Comparison of ENCODE assay signal across 15 cellular contexts in the genomic region with DNA sequence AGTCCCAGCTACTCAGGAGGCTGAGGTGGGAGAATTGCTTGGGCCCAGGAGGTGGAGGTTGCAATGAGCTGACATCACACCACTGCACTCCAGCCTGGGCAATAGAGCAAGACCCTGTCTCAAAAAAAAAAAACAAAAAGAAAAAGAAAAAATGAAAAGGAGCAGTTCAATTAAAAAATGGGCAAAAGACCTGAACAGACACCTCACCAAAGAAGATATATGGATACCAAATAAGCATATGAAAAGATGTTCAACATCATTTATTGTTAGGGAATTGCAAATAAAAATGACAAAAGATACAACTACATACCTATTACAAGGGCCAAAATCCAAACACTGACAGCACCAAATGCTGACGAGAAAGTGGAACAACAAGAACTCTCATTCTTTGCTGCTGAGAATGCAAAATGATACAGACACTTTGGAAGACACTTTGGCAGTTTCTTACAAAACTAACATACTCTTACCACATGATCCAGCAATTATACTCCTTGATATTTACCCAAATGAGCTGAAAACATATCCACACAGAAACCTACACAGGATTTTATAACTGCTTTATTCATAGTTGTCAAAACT. TPM values are rescaled to one million over a fixed set of nuclear protein-coding genes. Genes with fewer than 3 reads are reported as not detected.
DNase-seq lines count a peak whose midpoint lies in the region; ATAC-seq and TF ChIP-seq lines count a peak whose summit lies in the region.
"Had no signal": no experiment of that assay in that cellular context is flagged by ENCODE, and none has a peak within 500 bp of the region (broad histone marks: within the 10 kb centered on the region; RNA-seq: fewer than 3 reads in every experiment).

No MANE protein-coding gene starts in this region.

- no peaks in the 10 kb centered on the region for H3K27me3 ChIP-seq in CD4-positive, alpha-beta T cell (ENCODE audit: control insufficient read depth, insufficient read depth, low read length)
- H3K27me3 ChIP-seq in naive thymus-derived CD4-positive, alpha-beta T cell (ENCODE audit: control insufficient read depth in 2 of 2, insufficient read depth in 2 of 2, low read length in 2 of 2) = no peaks in the 10 kb centered on the region

- POLR2A ChIA-PET in activated CD4-positive, alpha-beta T cell treated with anti-CD3 and anti-CD28 coated beads for 36 hours (lab: Charles Lee) = no interaction called here
- POLR2A ChIA-PET in activated CD4-positive, alpha-beta T cell treated with anti-CD3 and anti-CD28 coated beads, Interleukin-2, amount 10 ng/mL, durations not matched to agents 7 days and 5 days (lab: Charles Lee) = interaction anchor here (0.8 kb wide), 1 partner anchor 13 kb away, joined by 3 read pairs; no protein-coding TSS in a partner anchor
- POLR2A ChIA-PET in CD4-positive, alpha-beta T cell (lab: Charles Lee) = interaction anchor here (8.6 kb wide), 1 partner anchor 9 kb away, joined by 519 read pairs; no protein-coding TSS in a partner anchor
- POLR2A ChIA-PET in naive thymus-derived CD4-positive, alpha-beta T cell (lab: Charles Lee) = interaction anchor here (1.0 to 13.9 kb wide), 2 partner anchors 9 to 54 kb away, joined by 3 to 502 read pairs; no protein-coding TSS in a partner anchor

- peaks cover 75% of the 10 kb centered on the region for H3K4me1 Mint-ChIP-seq in activated CD4-positive, alpha-beta T cell treated with anti-CD3 and anti-CD28 coated beads for 36 hours
- H3K4me1 Mint-ChIP-seq in activated CD4-positive, alpha-beta T cell treated with anti-CD3 and anti-CD28 coated beads, Interleukin-2, amount 10 ng/mL, durations not matched to agents 7 days and 5 days = peaks cover 66% of the 10 kb centered on the region
- H3K4me1 Mint-ChIP-seq in CD4-positive, alpha-beta T cell (ENCODE audit: low read depth) = peaks cover 68% of the 10 kb centered on the region
- peaks cover 72% of the 10 kb centered on the region for H3K4me1 Mint-ChIP-seq in activated T-helper 1 cell treated with anti-CD3 and anti-CD28 coated beads, Interleukin-12 subunit alpha, Interleukin-12 subunit beta, Interleukin-2, Interleukin-4 antibody, amounts not matched to agents 30 ng/mL and 10 ng/mL and 1 ng/mL, durations not matched to agents 14 hours and 24 hours and 36 hours (ENCODE audit: low read depth)
- peaks cover 42 to 80% (median 72%) of the 10 kb centered on the region in 7 donors for H3K4me1 Mint-ChIP-seq in naive thymus-derived CD4-positive, alpha-beta T cell

- H3K4me3 ChIP-seq in naive thymus-derived CD4-positive, alpha-beta T cell (ENCODE audit: low read length) = no peak overlapping the region

- ATAC-seq in activated CD4-positive, alpha-beta T cell treated with anti-CD3 and anti-CD28 coated beads for 36 hours = no peak
- ATAC-seq in CD4-positive, alpha-beta T cell (ENCODE audit: poor library complexity) = no peak
- ATAC-seq in naive thymus-derived CD4-positive, alpha-beta T cell = no peak

- CTCF ChIA-PET in activated CD4-positive, alpha-beta T cell treated with anti-CD3 and anti-CD28 coated beads for 36 hours (lab: Charles Lee) = interaction anchor here (3.5 kb wide), 1 partner anchor 20 kb away, joined by 13 read pairs; no protein-coding TSS in a partner anchor
- CTCF ChIA-PET in activated CD4-positive, alpha-beta T cell treated with anti-CD3 and anti-CD28 coated beads, Interleukin-2, amount 10 ng/mL, durations not matched to agents 7 days and 5 days (lab: Charles Lee) = interaction anchor here (2.3 kb wide), 1 partner anchor 20 kb away, joined by 9 read pairs; no protein-coding TSS in a partner anchor
- CTCF ChIA-PET in CD4-positive, alpha-beta T cell (lab: Charles Lee) = no interaction called here
- CTCF ChIA-PET in naive thymus-derived CD4-positive, alpha-beta T cell (lab: Charles Lee) = interaction anchor here (0.6 kb wide), 1 partner anchor 20 kb away, joined by 3 read pairs; no protein-coding TSS in a partner anchor

- DNase-seq in activated CD4-positive, alpha-beta T cell treated with anti-CD3 and anti-CD28 coated beads for 36 hours = no peak
- no peak for DNase-seq in activated CD4-positive, alpha-beta T cell treated with anti-CD3 and anti-CD28 coated beads, Interleukin-2, amount 10 ng/mL, durations not matched to agents 7 days and 5 days
- no peak for DNase-seq in CD4-positive, alpha-beta T cell
- no peak for DNase-seq in activated T-helper 1 cell treated with anti-CD3 and anti-CD28 coated beads, Interleukin-12 subunit alpha, Interleukin-12 subunit beta, Interleukin-2, Interleukin-4 antibody, amounts not matched to agents 30 ng/mL and 10 ng/mL and 1 ng/mL, durations not matched to agents 14 hours and 24 hours and 36 hours (ENCODE audit: low spot score)
- DNase-seq in naive thymus-derived CD4-positive, alpha-beta T cell = no peak
- DNase-seq in COLO829 (ENCODE audit: low spot score) (no peak), GM10266 (ENCODE audit: extremely low spot score) (no peak), HPDE6-E6E7 (ENCODE audit: extremely low spot score) (no peak)
- DNase-seq: GOT3, NCI-H1092 treated with DMSO at 0.1 percent for 48 hours, NCI-H1694, NCI-H2107 had no signal

- peaks cover 12% of the 10 kb centered on the region for H3K9me3 Mint-ChIP-seq in activated CD4-positive, alpha-beta T cell treated with anti-CD3 and anti-CD28 coated beads for 36 hours (ENCODE audit: low read depth)
- peaks cover 14% of the 10 kb centered on the region for H3K9me3 Mint-ChIP-seq in activated CD4-positive, alpha-beta T cell treated with anti-CD3 and anti-CD28 coated beads, Interleukin-2, amount 10 ng/mL, durations not matched to agents 7 days and 5 days
- no peaks in the 10 kb centered on the region for H3K9me3 Mint-ChIP-seq in CD4-positive, alpha-beta T cell
- H3K9me3 Mint-ChIP-seq in activated T-helper 1 cell treated with anti-CD3 and anti-CD28 coated beads, Interleukin-12 subunit alpha, Interleukin-12 subunit beta, Interleukin-2, Interleukin-4 antibody, amounts not matched to agents 30 ng/mL and 10 ng/mL and 1 ng/mL, durations not matched to agents 14 hours and 24 hours and 36 hours = peaks cover 22% of the 10 kb centered on the region
- peaks cover 0 to 19% (median 5%) of the 10 kb centered on the region in 11 donors for H3K9me3 Mint-ChIP-seq in naive thymus-derived CD4-positive, alpha-beta T cell

- H3K4me3 Mint-ChIP-seq in activated CD4-positive, alpha-beta T cell treated with anti-CD3 and anti-CD28 coated beads for 36 hours = no peak overlapping the region
- H3K4me3 Mint-ChIP-seq in activated CD4-positive, alpha-beta T cell treated with anti-CD3 and anti-CD28 coated beads, Interleukin-2, amount 10 ng/mL, durations not matched to agents 7 days and 5 days = no peak overlapping the region
- no peak overlapping the region for H3K4me3 Mint-ChIP-seq in CD4-positive, alpha-beta T cell
- no peak overlapping the region for H3K4me3 Mint-ChIP-seq in activated T-helper 1 cell treated with anti-CD3 and anti-CD28 coated beads, Interleukin-12 subunit alpha, Interleukin-12 subunit beta, Interleukin-2, Interleukin-4 antibody, amounts not matched to agents 30 ng/mL and 10 ng/mL and 1 ng/mL, durations not matched to agents 14 hours and 24 hours and 36 hours
- peak overlapping the region in 4 of 10 donors; percentile 43 to 74 (median 56) for H3K4me3 Mint-ChIP-seq in naive thymus-derived CD4-positive, alpha-beta T cell

- no peaks in the 10 kb centered on the region for H3K9me3 ChIP-seq in CD4-positive, alpha-beta T cell (ENCODE audit: control insufficient read depth, low read length)
- H3K9me3 ChIP-seq in naive thymus-derived CD4-positive, alpha-beta T cell (ENCODE audit: control insufficient read depth in 2 of 3, low read length in 3 of 3) = peaks cover 0 to 7% (median 0%) of the 10 kb centered on the region in 3 experiments

- H3K27ac ChIP-seq in CD4-positive, alpha-beta T cell (ENCODE audit: low read depth, low read length) = no peak overlapping the region
- H3K27ac ChIP-seq in naive thymus-derived CD4-positive, alpha-beta T cell (ENCODE audit: low read depth, low read length) = no peak overlapping the region
- H3K27ac ChIP-seq: C4-2B, HL-60, KMS-11 had no signal

- peak overlapping the region; percentile 22 for H3K27ac Mint-ChIP-seq in activated CD4-positive, alpha-beta T cell treated with anti-CD3 and anti-CD28 coated beads for 36 hours
- no peak overlapping the region for H3K27ac Mint-ChIP-seq in activated CD4-positive, alpha-beta T cell treated with anti-CD3 and anti-CD28 coated beads, Interleukin-2, amount 10 ng/mL, durations not matched to agents 7 days and 5 days
- peak overlapping the region; percentile 53 for H3K27ac Mint-ChIP-seq in CD4-positive, alpha-beta T cell
- peak overlapping the region; percentile 3 for H3K27ac Mint-ChIP-seq in activated T-helper 1 cell treated with anti-CD3 and anti-CD28 coated beads, Interleukin-12 subunit alpha, Interleukin-12 subunit beta, Interleukin-2, Interleukin-4 antibody, amounts not matched to agents 30 ng/mL and 10 ng/mL and 1 ng/mL, durations not matched to agents 14 hours and 24 hours and 36 hours
- H3K27ac Mint-ChIP-seq in naive thymus-derived CD4-positive, alpha-beta T cell = peak overlapping the region in 6 of 9 donors; percentile 62 to 100 (median 86)

- H3K4me1 ChIP-seq in naive thymus-derived CD4-positive, alpha-beta T cell (ENCODE audit: control insufficient read depth in 2 of 2, insufficient read depth in 2 of 2, low read length in 2 of 2) = peaks cover 41 to 44% of the 10 kb centered on the region in 2 donors

- H3K36me3 ChIP-seq in naive thymus-derived CD4-positive, alpha-beta T cell (ENCODE audit: control insufficient read depth in 2 of 3, insufficient read depth in 3 of 3, low read length in 3 of 3) = peaks cover 0 to 13% (median 6%) of the 10 kb centered on the region in 3 experiments

- H3K36me3 Mint-ChIP-seq in activated CD4-positive, alpha-beta T cell treated with anti-CD3 and anti-CD28 coated beads for 36 hours (ENCODE audit: low read depth) = peaks cover 38% of the 10 kb centered on the region
- H3K36me3 Mint-ChIP-seq in activated CD4-positive, alpha-beta T cell treated with anti-CD3 and anti-CD28 coated beads, Interleukin-2, amount 10 ng/mL, durations not matched to agents 7 days and 5 days (ENCODE audit: low read depth) = peaks cover 70% of the 10 kb centered on the region
- peaks cover 55% of the 10 kb centered on the region for H3K36me3 Mint-ChIP-seq in CD4-positive, alpha-beta T cell (ENCODE audit: low read depth)
- H3K36me3 Mint-ChIP-seq in activated T-helper 1 cell treated with anti-CD3 and anti-CD28 coated beads, Interleukin-12 subunit alpha, Interleukin-12 subunit beta, Interleukin-2, Interleukin-4 antibody, amounts not matched to agents 30 ng/mL and 10 ng/mL and 1 ng/mL, durations not matched to agents 14 hours and 24 hours and 36 hours (ENCODE audit: low read depth) = peaks cover 53% of the 10 kb centered on the region
- H3K36me3 Mint-ChIP-seq in naive thymus-derived CD4-positive, alpha-beta T cell = peaks cover 8 to 69% (median 33%) of the 10 kb centered on the region in 5 donors

- no peaks in the 10 kb centered on the region for H3K27me3 Mint-ChIP-seq in activated CD4-positive, alpha-beta T cell treated with anti-CD3 and anti-CD28 coated beads for 36 hours
- H3K27me3 Mint-ChIP-seq in activated CD4-positive, alpha-beta T cell treated with anti-CD3 and anti-CD28 coated beads, Interleukin-2, amount 10 ng/mL, durations not matched to agents 7 days and 5 days = no peaks in the 10 kb centered on the region
- no peaks in the 10 kb centered on the region for H3K27me3 Mint-ChIP-seq in CD4-positive, alpha-beta T cell
- H3K27me3 Mint-ChIP-seq in activated T-helper 1 cell treated with anti-CD3 and anti-CD28 coated beads, Interleukin-12 subunit alpha, Interleukin-12 subunit beta, Interleukin-2, Interleukin-4 antibody, amounts not matched to agents 30 ng/mL and 10 ng/mL and 1 ng/mL, durations not matched to agents 14 hours and 24 hours and 36 hours (ENCODE audit: insufficient read depth) = peaks cover 4% of the 10 kb centered on the region
- H3K27me3 Mint-ChIP-seq in naive thymus-derived CD4-positive, alpha-beta T cell = peaks cover 0 to 6% (median 0%) of the 10 kb centered on the region in 5 donors

- TF ChIP-seq CTCF in CD4-positive, alpha-beta T cell (IDR thresholded peaks at IDR 0.05) = no peak
- no peak for TF ChIP-seq CTCF in GM10266 (IDR thresholded peaks at IDR 0.05; ENCODE audit: control insufficient read depth, insufficient read depth, low read depth, missing control alignments)

- intact Hi-C loops in activated CD4-positive, alpha-beta T cell treated with anti-CD3 and anti-CD28 coated beads for 36 hours (cut with DNase I, micrococcal nuclease) = loop anchor here in 1 of 2 experiments (10.0 kb wide), 1 partner anchor 709 kb away; no protein-coding TSS in a partner anchor
- intact Hi-C loops in CD4-positive, alpha-beta T cell (cut with DNase I, micrococcal nuclease) = no loop called here
- intact Hi-C loops in activated T-helper 1 cell treated with anti-CD3 and anti-CD28 coated beads, Interleukin-12 subunit alpha, Interleukin-12 subunit beta, Interleukin-2, Interleukin-4 antibody, amounts not matched to agents 30 ng/mL and 10 ng/mL and 1 ng/mL, durations not matched to agents 14 hours and 24 hours and 36 hours (cut with micrococcal nuclease) = loop anchor here (10.0 kb wide), 1 partner anchor 1021 kb away; no protein-coding TSS in a partner anchor
- intact Hi-C loops in naive thymus-derived CD4-positive, alpha-beta T cell (cut with micrococcal nuclease) = loop anchor here in 1 of 2 donors (10.0 kb wide), 1 partner anchor 251 kb away; no protein-coding TSS in a partner anchor

RNA-seq across cellular contexts. Expression of gene ATP5PO, which starts 28.7 kb away (rescaled TPM):
- total RNA-seq in activated CD4-positive, alpha-beta T cell treated with anti-CD3 and anti-CD28 coated beads for 36 hours = 100 to 1,000 TPM; 177 to 238 TPM
- 100 to 1,000 TPM; 190 to 201 TPM for total RNA-seq in activated CD4-positive, alpha-beta T cell treated with anti-CD3 and anti-CD28 coated beads, Interleukin-2, amount 10 ng/mL, durations not matched to agents 7 days and 5 days
- 100 to 1,000 TPM; 143 to 149 TPM for total RNA-seq in CD4-positive, alpha-beta T cell
- 168 and 176 TPM in 2 replicates for total RNA-seq in activated T-helper 1 cell treated with anti-CD3 and anti-CD28 coated beads, Interleukin-12 subunit alpha, Interleukin-12 subunit beta, Interleukin-2, Interleukin-4 antibody, amounts not matched to agents 30 ng/mL and 10 ng/mL and 1 ng/mL, durations not matched to agents 14 hours and 24 hours and 36 hours
- total RNA-seq in naive thymus-derived CD4-positive, alpha-beta T cell = 100 to 1,000 TPM; 123 to 185 (median 157) TPM
- 100 to 1,000 TPM; 366 to 449 TPM for polyA plus RNA-seq in naive thymus-derived CD4-positive, alpha-beta T cell
